ENCODE assay signal across 23 cellular contexts in genomic region chr5:72160959-72161358, GRCh38. TPM values are rescaled to one million over a fixed set of nuclear protein-coding genes. Genes with fewer than 3 reads are reported as not detected.
DNase-seq lines count a peak whose midpoint lies in the region; ATAC-seq and TF ChIP-seq lines count a peak whose summit lies in the region.
"Had no signal": no experiment of that assay in that cellular context is flagged by ENCODE, and none has a peak within 500 bp of the region (broad histone marks: within the 10 kb centered on the region; RNA-seq: fewer than 3 reads in every experiment).

No MANE protein-coding gene starts in this region.

- POLR2A ChIA-PET in IMR-90 (lab: Charles Lee; ENCODE audit: unreplicated experiment), result no interaction called here

- peaks cover 46% of the 10 kb centered on the region for H3K9me1 ChIP-seq in IMR-90 (ENCODE audit: insufficient read depth, low read length)

- H3K4me3 Mint-ChIP-seq in brain, result no peak overlapping the region
- H3K4me3 Mint-ChIP-seq: stimulated activated naive CD8-positive, alpha-beta T cell treated with anti-CD3 and anti-CD28 coated beads, Interleukin-15, amount 100 ng/mL, for 72 hours had no signal

- peak overlapping the region; percentile 91 for H2BK20ac ChIP-seq in IMR-90 (ENCODE audit: low read depth, low read length)

- H3K9ac ChIP-seq in IMR-90 (ENCODE audit: low read depth, low read length), result no peak overlapping the region
- H3K9ac ChIP-seq in mesenchymal stem cell (ENCODE audit: low read length), result peak overlapping the region; percentile 48

- peak overlapping the region; percentile 81; the same call in 1 of the 2 replicates for H2AK5ac ChIP-seq in IMR-90 (ENCODE audit: low read depth, low read length)
- H2AK5ac ChIP-seq in mesenchymal stem cell (ENCODE audit: low read length, severe bottlenecking), result no peak overlapping the region

- peak overlapping the region; percentile 92 for H3K14ac ChIP-seq in IMR-90 (replicated peaks; ENCODE audit: low read depth, low read length)
- H3K14ac ChIP-seq in mesenchymal stem cell (ENCODE audit: low read length in 2 of 2), result no peak overlapping the region

- no peak overlapping the region for H3K56ac ChIP-seq in IMR-90 (ENCODE audit: extremely low read depth, insufficient read depth, low read length)

- H3K4ac ChIP-seq in IMR-90 (ENCODE audit: low read depth, low read length) (peak overlapping the region; percentile 83), mesenchymal stem cell (ENCODE audit: low read depth in 1 of 2, low read length in 2 of 2) (peak overlapping the region in 1 of 2 experiments; percentile 43)

- H3K27me3 Mint-ChIP-seq in brain, result no peaks in the 10 kb centered on the region

- dilution Hi-C loops in IMR-90 (cut with HindIII; ENCODE audit: low sequenced_read_pairs, unreplicated experiment), result no loop called here

- intact Hi-C loops in IMR-90 (cut with micrococcal nuclease) (no loop called here), tibial artery (cut with DNase I; ENCODE audit: low total_unique reads) (no loop called here)

- H2BK15ac ChIP-seq in IMR-90 (ENCODE audit: low read depth, low read length) (peak overlapping the region; percentile 29; the same call in 1 of the 3 replicates), mesenchymal stem cell (ENCODE audit: low read depth, poor library complexity, severe bottlenecking) (peak overlapping the region; percentile 13)

- H3K27me3 ChIP-seq in IMR-90 (ENCODE audit: control insufficient read depth, insufficient read depth, low read length), result no peaks in the 10 kb centered on the region
- H3K27me3 ChIP-seq in mesenchymal stem cell (ENCODE audit: control insufficient read depth in 1 of 2, insufficient read depth in 1 of 2, low read length in 2 of 2), result no peaks in the 10 kb centered on the region
- H3K27me3 ChIP-seq in tibial artery, result no peaks in the 10 kb centered on the region
- H3K27me3 ChIP-seq: body of pancreas, colonic mucosa, left lung, uterus had no signal

- DNase-seq in IMR-90, result peak; percentile 83
- DNase-seq in mesenchymal stem cell, result peak; percentile 59
- DNase-seq in tibial artery, result no peak
- no peak for DNase-seq in activated CD4-positive, alpha-beta T cell treated with anti-CD3 and anti-CD28 coated beads for 1 hour
- DNase-seq in HPDE6-E6E7 (ENCODE audit: extremely low spot score), result no peak
- DNase-seq: activated CD4-positive, alpha-beta T cell treated with anti-CD3 and anti-CD28 coated beads for 4 hours; activated CD8-positive, alpha-beta memory T cell treated with anti-CD3 and anti-CD28 coated beads, Interleukin-2, amount 50 U/mL, for 4 hours; activated gamma-delta T cell treated with Interleukin-2 at 50 U/mL for 16 hours; body of pancreas; colonic mucosa; Kasumi-1; left lung; NCI-H1436; NCI-H2171 treated with DMSO at 0.1 percent for 48 hours; NCI-H748 treated with DMSO at 0.1 percent for 48 hours; PC-9; right cardiac atrium; stimulated activated CD4-positive, alpha-beta T cell treated with anti-CD3 and anti-CD28 coated beads, Interleukin-2, amount 100 ng/mL, for 24 hours; stimulated activated naive CD8-positive, alpha-beta T cell treated with anti-CD3 and anti-CD28 coated beads, Interleukin-15, amount 100 ng/mL, for 72 hours; uterus had no signal

- 0 out of 2 replicates have a peak, but pooled peaks have one; percentile 18 for TF ChIP-seq POLR2A in IMR-90 (IDR thresholded peaks at IDR 0.05; ENCODE audit: low read depth, low read length)

- H2BK5ac ChIP-seq in IMR-90 (ENCODE audit: low read depth, low read length, poor library complexity, severe bottlenecking), result peak overlapping the region; percentile 80
- no peak overlapping the region for H2BK5ac ChIP-seq in mesenchymal stem cell (ENCODE audit: low read depth, low read length, poor library complexity, severe bottlenecking)

- no TSS peak for BruUV-seq in IMR-90 (replicated peaks; lab: Mats Ljungman, UMichigan)

- ATAC-seq in IMR-90 (ENCODE audit: low read depth) (no peak), HG03354 (IDR thresholded peaks at IDR 0.05; ENCODE audit: poor library complexity, severe bottlenecking, unreplicated experiment) (no peak)
- ATAC-seq: body of pancreas; left lung; stimulated activated naive CD8-positive, alpha-beta T cell treated with anti-CD3 and anti-CD28 coated beads, Interleukin-15, amount 100 ng/mL, for 72 hours had no signal

- no peak for TF ChIP-seq CTCF in IMR-90 (conservative IDR thresholded peaks at IDR 0.05; ENCODE audit: low read depth, low read length)
- TF ChIP-seq CTCF in brain (conservative IDR thresholded peaks at IDR 0.05), result no peak
- no peak for TF ChIP-seq CTCF in tibial artery (IDR thresholded peaks at IDR 0.05)

- TF ChIP-seq RAD21 in IMR-90 (IDR thresholded peaks at IDR 0.05; ENCODE audit: low read length), result no peak

- H4K91ac ChIP-seq in IMR-90 (ENCODE audit: insufficient read depth, low read depth, low read length) (peak overlapping the region; percentile 49; the same call in 1 of the 2 replicates), mesenchymal stem cell (ENCODE audit: low read length) (no peak overlapping the region)

- H3K9me3 Mint-ChIP-seq in brain, result no peaks in the 10 kb centered on the region
- H3K9me3 Mint-ChIP-seq: stimulated activated naive CD8-positive, alpha-beta T cell treated with anti-CD3 and anti-CD28 coated beads, Interleukin-15, amount 100 ng/mL, for 72 hours had no signal

- peak overlapping the region in 3 of 5 experiments; percentile 29 to 47 (median 30) for H3K27ac Mint-ChIP-seq in brain
- H3K27ac Mint-ChIP-seq: stimulated activated naive CD8-positive, alpha-beta T cell treated with anti-CD3 and anti-CD28 coated beads, Interleukin-15, amount 100 ng/mL, for 72 hours had no signal

- CTCF ChIA-PET in IMR-90 (lab: Yijun Ruan, JAX), result no interaction called here

- H3K23ac ChIP-seq in IMR-90 (ENCODE audit: low read depth, low read length), result peak overlapping the region; percentile 88
- no peak overlapping the region for H3K23ac ChIP-seq in mesenchymal stem cell (ENCODE audit: low read length in 2 of 2)

- H3K4me1 ChIP-seq in IMR-90 (ENCODE audit: control insufficient read depth, insufficient read depth, low read length) (peaks cover 41% of the 10 kb centered on the region), mesenchymal stem cell (ENCODE audit: control insufficient read depth, insufficient read depth, low read depth, low read length) (peaks cover 3% of the 10 kb centered on the region), tibial artery (peaks cover 0 to 95% (median 30%) of the 10 kb centered on the region in 4 donors)
- H3K4me1 ChIP-seq: body of pancreas, colonic mucosa, left lung had no signal

- H3K36me3 Mint-ChIP-seq in brain, result peaks cover 59% of the 10 kb centered on the region

- peaks cover 41 to 87% of the 10 kb centered on the region in 2 experiments for H3K79me1 ChIP-seq in IMR-90 (ENCODE audit: low read depth in 1 of 2, low read length in 2 of 2)
- H3K79me1 ChIP-seq in mesenchymal stem cell (replicated peaks; ENCODE audit: low read length, poor library complexity, severe bottlenecking), result peaks cover 27% of the 10 kb centered on the region

- no peak overlapping the region for H3K4me2 ChIP-seq in IMR-90 (ENCODE audit: low read depth, low read length)
- H3K4me2 ChIP-seq in mesenchymal stem cell (ENCODE audit: low read length, poor library complexity, severe bottlenecking), result no peak overlapping the region
- H3K4me2 ChIP-seq: PC-9 had no signal

- peak overlapping the region; percentile 47 for H2AK9ac ChIP-seq in IMR-90 (replicated peaks; ENCODE audit: low read depth, low read length, poor library complexity)

- H4K20me1 ChIP-seq in IMR-90 (ENCODE audit: insufficient read depth, low read length), result peaks cover 22% of the 10 kb centered on the region; the same call in 1 of the 2 replicates

- H3K27ac ChIP-seq in IMR-90 (ENCODE audit: insufficient read depth, low read length), result peak overlapping the region; percentile 66; the same call in 1 of the 2 replicates
- no peak overlapping the region for H3K27ac ChIP-seq in mesenchymal stem cell (ENCODE audit: low read length, poor library complexity, severe bottlenecking)
- H3K27ac ChIP-seq in tibial artery, result peak overlapping the region; percentile 50 to 87
- H3K27ac ChIP-seq: body of pancreas, colonic mucosa, left lung, PC-9, SK-N-MC had no signal

- in situ Hi-C loops in IMR-90 (cut with MboI; ENCODE audit: low sequenced_read_pairs), result no loop called here

- H3K18ac ChIP-seq in IMR-90 (ENCODE audit: low read depth, low read length), result peak overlapping the region; percentile 61; the same call in 1 of the 2 replicates
- H3K18ac ChIP-seq in mesenchymal stem cell (ENCODE audit: low read depth in 1 of 2, low read length in 2 of 2), result peak overlapping the region in 1 of 2 experiments; percentile 21

- H4K5ac ChIP-seq in IMR-90 (ENCODE audit: low read depth, low read length), result peak overlapping the region; percentile 37; the same call in 1 of the 2 replicates

- no peaks in the 10 kb centered on the region for H3K36me3 ChIP-seq in IMR-90 (ENCODE audit: control insufficient read depth, insufficient read depth, low read length)
- H3K36me3 ChIP-seq in mesenchymal stem cell (ENCODE audit: control insufficient read depth in 1 of 2, insufficient read depth in 2 of 2, low read depth in 1 of 2, low read length in 2 of 2), result peaks cover 5 to 19% of the 10 kb centered on the region in 2 experiments
- H3K36me3 ChIP-seq in tibial artery, result no peaks in the 10 kb centered on the region
- H3K36me3 ChIP-seq: colonic mucosa, left lung, uterus had no signal

- H2AFZ ChIP-seq in IMR-90 (replicated peaks; ENCODE audit: low read length, poor library complexity) (no peak overlapping the region), mesenchymal stem cell (ENCODE audit: low read depth, low read length) (no peak overlapping the region)
- H2AFZ ChIP-seq: PC-9 had no signal

- H4K8ac ChIP-seq in IMR-90 (ENCODE audit: low read depth in 2 of 2, low read length in 2 of 2), result peak overlapping the region in 1 of 2 experiments; percentile 67; a peak in 2 of 4 replicates
- no peak overlapping the region for H4K8ac ChIP-seq in mesenchymal stem cell (ENCODE audit: low read length)

- peak overlapping the region; percentile 17 to 34 for H2BK12ac ChIP-seq in mesenchymal stem cell (ENCODE audit: low read length in 2 of 2)

- no peak overlapping the region for H3K4me3 ChIP-seq in IMR-90 (ENCODE audit: insufficient read depth, low read depth, low read length)
- peak overlapping the region in 1 of 2 experiments; percentile 48 for H3K4me3 ChIP-seq in mesenchymal stem cell (ENCODE audit: insufficient read depth in 1 of 2, low read depth in 1 of 2, low read length in 2 of 2)
- no peak overlapping the region for H3K4me3 ChIP-seq in tibial artery
- H3K4me3 ChIP-seq: body of pancreas, colonic mucosa, left lung, PC-9, SK-N-MC, uterus had no signal

- no peaks in the 10 kb centered on the region for H3K9me3 ChIP-seq in IMR-90 (ENCODE audit: control insufficient read depth, insufficient read depth, low read length)
- no peaks in the 10 kb centered on the region for H3K9me3 ChIP-seq in mesenchymal stem cell (ENCODE audit: control insufficient read depth, low read length)
- H3K9me3 ChIP-seq in tibial artery, result no peaks in the 10 kb centered on the region
- H3K9me3 ChIP-seq: colonic mucosa, left lung, uterus had no signal

- H2BK120ac ChIP-seq in IMR-90 (ENCODE audit: low read depth, low read length) (peak overlapping the region; percentile 84), mesenchymal stem cell (ENCODE audit: low read depth, low read length) (no peak overlapping the region)

- H3K4me1 Mint-ChIP-seq in brain, result peaks cover 100% of the 10 kb centered on the region
- H3K4me1 Mint-ChIP-seq: stimulated activated naive CD8-positive, alpha-beta T cell treated with anti-CD3 and anti-CD28 coated beads, Interleukin-15, amount 100 ng/mL, for 72 hours had no signal

RNA-seq across cellular contexts. Expression of gene MAP1B, which starts 53.7 kb away (rescaled TPM):
- total RNA-seq in IMR-90 (2012; rRNA removed), result 183 and 212 TPM in 2 replicates
- 38.8 and 41.1 TPM in 2 replicates for polyA plus RNA-seq in IMR-90 (2012; rRNA removed)
- polyA plus RNA-seq in IMR-90 (2012; cell fraction: cytosol; rRNA removed), result 19.2 and 29.1 TPM in 2 replicates
- 33.2 and 44.8 TPM in 2 replicates for polyA plus RNA-seq in IMR-90 (2012; cell fraction: nucleus; rRNA removed; ENCODE audit: low replicate concordance)
- 158 TPM for polyA plus RNA-seq in brain (ENCODE audit: insufficient read depth, low read depth, low replicate concordance)
- 39.4 TPM for polyA plus RNA-seq in mesenchymal stem cell (2013, experiment 1 of 2)
- polyA plus RNA-seq in mesenchymal stem cell (2013, experiment 2 of 2), result 35.3 TPM

Comparison
In these comparisons a context has a peak if more than half of its experiments do, and no peak if none do; other contexts are left out.
1. DNase-seq: peak in IMR-90 (single experiment) and mesenchymal stem cell (single experiment); none in tibial artery (0 of 2), activated CD4-positive, alpha-beta T cell treated with anti-CD3 and anti-CD28 coated beads for 1 hour (single experiment) and HPDE6-E6E7 (single experiment).